In the genomic region with DNA sequence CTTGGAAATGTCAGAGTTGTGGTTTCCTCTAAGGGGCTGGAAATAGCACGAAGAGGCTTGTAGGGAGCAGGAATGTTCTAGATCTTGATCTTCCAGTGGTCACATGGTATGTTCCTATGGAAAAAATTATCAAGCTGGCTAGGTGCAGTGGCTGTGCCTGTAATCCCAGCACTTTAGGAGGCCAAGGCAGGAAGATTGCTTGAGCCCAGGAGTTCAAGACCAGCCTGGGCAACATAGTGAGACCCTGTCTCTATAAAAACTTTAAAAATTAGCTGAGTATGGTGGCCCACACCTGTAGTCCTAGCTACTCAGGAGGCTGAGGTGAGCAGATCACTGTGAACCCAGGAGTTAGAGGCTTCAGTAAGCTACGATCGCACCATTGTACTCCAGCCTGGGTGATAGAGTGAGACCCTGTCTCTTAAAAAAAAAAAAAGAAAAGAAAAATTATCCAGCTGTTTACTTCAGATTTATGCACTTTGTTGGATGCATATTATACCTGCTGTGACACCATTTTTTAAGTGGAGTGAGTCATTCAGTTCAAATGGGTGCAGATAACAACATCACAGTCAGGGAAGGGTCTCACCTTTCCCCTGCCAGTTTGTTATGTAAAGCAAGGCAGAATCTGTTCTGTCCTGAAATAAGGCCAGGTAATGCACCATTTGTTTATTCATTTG, we compare ENCODE assay signal across 28 cellular contexts.
"Had no signal": no experiment of that assay in that cellular context is flagged by ENCODE, and none has a peak within 500 bp of the region (broad histone marks: within the 10 kb centered on the region; RNA-seq: fewer than 3 reads in every experiment).

No MANE protein-coding gene starts in this region.

- H3K4me1 ChIP-seq: colonic mucosa had no signal

- H3K9me3 ChIP-seq: colonic mucosa had no signal

- H3K27me3 Mint-ChIP-seq: activated T-helper 17 cell treated with anti-CD3 and anti-CD28 coated beads, Interleukin-2, amount 50 U/mL, for 72 hours had no signal

- H3K27ac Mint-ChIP-seq: activated CD4-positive, alpha-beta memory T cell treated with anti-CD3 and anti-CD28 coated beads for 36 hours; activated CD4-positive, alpha-beta T cell treated with anti-CD3 and anti-CD28 coated beads, Interleukin-2, amount 10 ng/mL, durations not matched to agents 7 days and 5 days; activated naive CD4-positive, alpha-beta T cell treated with anti-CD3 and anti-CD28 coated beads, Interleukin-2, amount 10 ng/mL, durations not matched to agents 7 days and 5 days; activated naive CD8-positive, alpha-beta T cell treated with anti-CD3 and anti-CD28 coated beads for 36 hours; activated T-helper 17 cell treated with anti-CD3 and anti-CD28 coated beads, Interleukin-2, amount 50 U/mL, for 72 hours; T-cell had no signal

- H3K27me3 ChIP-seq: brain microvascular endothelial cell, colonic mucosa had no signal

- H3K4me1 Mint-ChIP-seq: activated CD4-positive, alpha-beta T cell treated with anti-CD3 and anti-CD28 coated beads, Interleukin-2, amount 10 ng/mL, durations not matched to agents 7 days and 5 days; activated naive CD4-positive, alpha-beta T cell treated with anti-CD3 and anti-CD28 coated beads, Interleukin-2, amount 10 ng/mL, durations not matched to agents 7 days and 5 days; activated naive CD8-positive, alpha-beta T cell treated with anti-CD3 and anti-CD28 coated beads for 36 hours; activated T-helper 17 cell treated with anti-CD3 and anti-CD28 coated beads, Interleukin-2, amount 50 U/mL, for 72 hours; T-cell had no signal

- H3K27ac ChIP-seq: brain microvascular endothelial cell, colonic mucosa, SK-N-MC had no signal

- H3K4me3 Mint-ChIP-seq: activated CD4-positive, alpha-beta memory T cell treated with anti-CD3 and anti-CD28 coated beads for 36 hours; activated CD4-positive, alpha-beta T cell treated with anti-CD3 and anti-CD28 coated beads, Interleukin-2, amount 10 ng/mL, durations not matched to agents 7 days and 5 days; activated naive CD4-positive, alpha-beta T cell treated with anti-CD3 and anti-CD28 coated beads, Interleukin-2, amount 10 ng/mL, durations not matched to agents 7 days and 5 days; activated naive CD8-positive, alpha-beta T cell treated with anti-CD3 and anti-CD28 coated beads for 36 hours; activated T-helper 17 cell treated with anti-CD3 and anti-CD28 coated beads, Interleukin-2, amount 50 U/mL, for 72 hours; T-cell had no signal

- H3K36me3 ChIP-seq: brain microvascular endothelial cell, colonic mucosa had no signal

- DNase-seq: activated CD4-positive, alpha-beta memory T cell treated with anti-CD3 and anti-CD28 coated beads for 36 hours; activated CD4-positive, alpha-beta T cell treated with anti-CD3 and anti-CD28 coated beads, Interleukin-2, amount 10 ng/mL, durations not matched to agents 7 days and 5 days; activated CD4-positive, CD25-positive, alpha-beta regulatory T cell treated with anti-CD3 and anti-CD28 coated beads, Interleukin-2, amount 50 U/mL, for 72 hours; activated CD8-positive, alpha-beta memory T cell treated with anti-CD3 and anti-CD28 coated beads for 24 hours; activated gamma-delta T cell; activated naive CD4-positive, alpha-beta T cell treated with anti-CD3 and anti-CD28 coated beads, Interleukin-2, amount 10 ng/mL, durations not matched to agents 7 days and 5 days; activated naive CD8-positive, alpha-beta T cell treated with anti-CD3 and anti-CD28 coated beads for 36 hours; activated T-cell treated with anti-CD3 and anti-CD28 coated beads for 4 hours; activated T-cell treated with anti-CD3 and anti-CD28 coated beads, Interleukin-2, amount 50 U/mL, for 48 hours; brain microvascular endothelial cell; colonic mucosa; Karpas-422; MM.1S; NCI-H1105 treated with DMSO at 0.1 percent for 48 hours; NCI-H1436 treated with DMSO at 0.1 percent for 48 hours; NCI-H187; NCI-H2081; NCI-H510A treated with DMSO at 0.1 percent for 48 hours; NCI-H774; OCI-M1; RPMI8226; T-cell; T-helper 2 cell; T1000 had no signal

- H3K4me3 ChIP-seq: colonic mucosa, SK-N-MC had no signal

- H3K36me3 Mint-ChIP-seq: activated CD4-positive, alpha-beta memory T cell treated with anti-CD3 and anti-CD28 coated beads for 36 hours; activated naive CD4-positive, alpha-beta T cell treated with anti-CD3 and anti-CD28 coated beads, Interleukin-2, amount 10 ng/mL, durations not matched to agents 7 days and 5 days; activated naive CD8-positive, alpha-beta T cell treated with anti-CD3 and anti-CD28 coated beads for 36 hours; T-cell had no signal

- H3K9me3 Mint-ChIP-seq: activated CD4-positive, alpha-beta memory T cell treated with anti-CD3 and anti-CD28 coated beads for 36 hours; activated CD4-positive, alpha-beta T cell treated with anti-CD3 and anti-CD28 coated beads, Interleukin-2, amount 10 ng/mL, durations not matched to agents 7 days and 5 days; activated naive CD4-positive, alpha-beta T cell treated with anti-CD3 and anti-CD28 coated beads, Interleukin-2, amount 10 ng/mL, durations not matched to agents 7 days and 5 days; activated naive CD8-positive, alpha-beta T cell treated with anti-CD3 and anti-CD28 coated beads for 36 hours; activated T-helper 17 cell treated with anti-CD3 and anti-CD28 coated beads, Interleukin-2, amount 50 U/mL, for 72 hours; T-cell had no signal

- ATAC-seq: activated T-helper 17 cell treated with anti-CD3 and anti-CD28 coated beads, Interleukin-2, amount 50 U/mL, for 72 hours; Panc1; Right ventricle myocardium inferior; T-cell had no signal
